23 cellular contexts compared by ENCODE assay signal in the genomic region with DNA sequence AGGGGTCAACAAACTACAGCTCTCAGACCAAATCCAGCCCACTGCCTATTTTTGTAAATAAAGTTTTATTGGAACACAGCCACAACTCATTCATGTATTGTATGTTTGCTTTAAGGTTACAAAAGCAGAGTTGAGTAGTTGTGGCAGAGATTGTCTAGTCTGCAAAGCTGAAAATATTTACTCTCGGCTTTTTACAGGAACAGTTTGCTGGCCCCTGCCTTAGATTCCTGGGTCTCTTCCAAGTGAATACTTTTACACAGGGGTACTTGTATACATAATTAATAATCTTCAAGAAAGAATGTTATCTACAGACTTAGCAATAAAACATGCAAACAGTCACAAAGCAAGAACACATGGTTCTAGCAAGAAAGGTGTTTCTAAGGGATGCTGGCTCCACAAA.
"Had no signal": no experiment of that assay in that cellular context is flagged by ENCODE, and none has a peak within 500 bp of the region (broad histone marks: within the 10 kb centered on the region; RNA-seq: fewer than 3 reads in every experiment).

No MANE protein-coding gene starts in this region.

- H3K9me3 ChIP-seq: ascending aorta, left lung, thyroid gland had no signal

- FAIRE-seq: bronchial epithelial cell, frontal cortex, kidney had no signal

- H3K27ac ChIP-seq: left lung had no signal

- DNase-seq: activated CD4-positive, CD25-positive, alpha-beta regulatory T cell treated with anti-CD3 and anti-CD28 coated beads, Interleukin-2, amount 50 U/mL, for 72 hours; activated CD8-positive, alpha-beta memory T cell treated with anti-CD3 and anti-CD28 coated beads for 24 hours; activated CD8-positive, alpha-beta memory T cell treated with anti-CD3 and anti-CD28 coated beads, Interleukin-2, amount 50 U/mL, for 48 hours; activated effector memory CD4-positive, alpha-beta T cell treated with Interleukin-2 at 50 U/mL for 16 hours; activated naive CD4-positive, alpha-beta T cell treated with anti-CD3 and anti-CD28 coated beads, Interleukin-2, amount 10 ng/mL, durations not matched to agents 7 days and 5 days; activated naive CD8-positive, alpha-beta T cell treated with anti-CD3 and anti-CD28 coated beads, Interleukin-2, amount 50 U/mL, for 24 hours; activated T-cell treated with anti-CD3 and anti-CD28 coated beads, Interleukin-2, amount 50 U/mL, for 48 hours; cerebellar nuclear complex; dermis blood vessel endothelial cell; effector memory CD4-positive, alpha-beta T cell; head of caudate nucleus; kidney; left lung; midbrain; stimulated activated CD4-positive, alpha-beta T cell treated with anti-CD3 and anti-CD28 coated beads, Interleukin-12 subunit alpha, Interleukin-12 subunit beta, amount 100 ng/mL, for 4 hours; stimulated activated CD4-positive, alpha-beta T cell treated with anti-CD3 and anti-CD28 coated beads, Interleukin-1b, Interleukin-23, amount 100 ng/mL, for 48 hours; stimulated activated CD8-positive, alpha-beta memory T cell treated with anti-CD3 and anti-CD28 coated beads, Interleukin-4, amount 100 ng/mL, for 48 hours; stimulated activated naive CD4-positive, alpha-beta T cell; T1000; thyroid gland had no signal

- ATAC-seq: activated naive CD8-positive, alpha-beta T cell treated with anti-CD3 and anti-CD28 coated beads, Interleukin-2, amount 50 U/mL, for 24 hours had no signal

- H3K4me1 ChIP-seq: left lung had no signal

- H3K27me3 ChIP-seq: ascending aorta, left lung, thyroid gland had no signal

- H3K4me3 ChIP-seq: ascending aorta, left lung, thyroid gland had no signal

- H3K36me3 ChIP-seq: ascending aorta, left lung, thyroid gland had no signal
